In the genomic region with DNA sequence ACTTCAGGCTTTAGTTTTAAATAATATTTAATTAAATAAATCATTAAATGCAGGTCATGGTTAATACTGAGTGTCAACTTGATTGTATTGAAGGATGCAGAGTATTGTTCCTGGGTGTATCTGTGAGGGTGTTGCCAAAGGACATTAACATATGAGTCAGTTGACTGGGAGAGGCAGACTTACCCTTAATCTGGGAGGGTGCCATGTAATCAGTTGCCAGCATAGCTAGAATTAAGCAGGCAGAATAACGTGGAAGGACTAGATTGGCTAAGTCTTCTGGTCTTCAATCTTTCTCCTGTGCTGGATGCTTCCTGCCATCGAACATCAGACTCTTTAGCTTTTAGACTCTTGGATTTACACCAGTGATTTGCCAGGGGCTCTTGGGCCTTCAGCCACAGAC, we compare ENCODE assay signal across 21 cellular contexts.
"Had no signal": no experiment of that assay in that cellular context is flagged by ENCODE, and none has a peak within 500 bp of the region (broad histone marks: within the 10 kb centered on the region; RNA-seq: fewer than 3 reads in every experiment).

No MANE protein-coding gene starts in this region.

- H3K36me3 Mint-ChIP-seq: activated naive CD8-positive, alpha-beta T cell treated with anti-CD3 and anti-CD28 coated beads for 36 hours; brain; stimulated activated naive B cell treated with anti-CD40 and anti-IgM and Interleukin-4, amounts not matched to agents 10 μg/mL and 1 μg/mL and 100 μg/mL, for 72 hours had no signal

- H3K79me2 ChIP-seq: parathyroid adenoma had no signal

- H3K4me1 ChIP-seq: heart right ventricle, parathyroid adenoma, sigmoid colon, thyroid gland had no signal

- DNase-seq: activated CD4-positive, alpha-beta T cell treated with anti-CD3 and anti-CD28 coated beads for 36 hours; activated CD4-positive, alpha-beta T cell treated with anti-CD3 and anti-CD28 coated beads, Interleukin-2, amount 50 U/mL, for 48 hours; activated naive CD4-positive, alpha-beta T cell; activated naive CD8-positive, alpha-beta T cell treated with anti-CD3 and anti-CD28 coated beads for 36 hours; amygdala; erythroblast; heart right ventricle; mesendoderm; naive thymus-derived CD8-positive, alpha-beta T cell; sigmoid colon; stimulated activated naive B cell treated with anti-CD40 and anti-IgM and Interleukin-4, amounts not matched to agents 10 μg/mL and 1 μg/mL and 100 μg/mL, for 72 hours; thyroid gland had no signal

- H3K9me3 ChIP-seq: neutrophil, thyroid gland had no signal

- H3K27ac ChIP-seq: coronary artery, heart right ventricle, neutrophil, parathyroid adenoma, sigmoid colon, thyroid gland had no signal

- H3K9me3 Mint-ChIP-seq: central memory CD8-positive, alpha-beta T cell had no signal

- FAIRE-seq: TTC549 had no signal

- H2AFZ ChIP-seq: parathyroid adenoma had no signal

- H3K27me3 ChIP-seq: neutrophil, sigmoid colon, thyroid gland had no signal

- H3K4me3 ChIP-seq: coronary artery, heart right ventricle, sigmoid colon, thyroid gland had no signal

- H3K9ac ChIP-seq: parathyroid adenoma had no signal

- H3K36me3 ChIP-seq: heart right ventricle, neutrophil, sigmoid colon, thyroid gland had no signal

- H3K4me1 Mint-ChIP-seq: activated CD4-positive, alpha-beta T cell treated with anti-CD3 and anti-CD28 coated beads for 36 hours; activated naive CD8-positive, alpha-beta T cell treated with anti-CD3 and anti-CD28 coated beads for 36 hours; brain; central memory CD8-positive, alpha-beta T cell; naive thymus-derived CD8-positive, alpha-beta T cell; stimulated activated naive B cell treated with anti-CD40 and anti-IgM and Interleukin-4, amounts not matched to agents 10 μg/mL and 1 μg/mL and 100 μg/mL, for 72 hours had no signal

- ATAC-seq: activated CD4-positive, alpha-beta T cell treated with anti-CD3 and anti-CD28 coated beads for 36 hours; heart right ventricle; naive thymus-derived CD8-positive, alpha-beta T cell; stimulated activated naive B cell treated with anti-CD40 and anti-IgM and Interleukin-4, amounts not matched to agents 10 μg/mL and 1 μg/mL and 100 μg/mL, for 72 hours; WTC11 had no signal

- H3K4me3 Mint-ChIP-seq: activated CD4-positive, alpha-beta T cell treated with anti-CD3 and anti-CD28 coated beads for 36 hours; activated naive CD8-positive, alpha-beta T cell treated with anti-CD3 and anti-CD28 coated beads for 36 hours; activated T-helper 1 cell treated with anti-CD3 and anti-CD28 coated beads, Interleukin-12 subunit alpha, Interleukin-12 subunit beta, Interleukin-2, Interleukin-4 antibody, amounts not matched to agents 30 ng/mL and 10 ng/mL and 1 ng/mL, durations not matched to agents 14 hours and 24 hours and 36 hours; brain; central memory CD8-positive, alpha-beta T cell; naive thymus-derived CD8-positive, alpha-beta T cell; stimulated activated naive B cell treated with anti-CD40 and anti-IgM and Interleukin-4, amounts not matched to agents 10 μg/mL and 1 μg/mL and 100 μg/mL, for 72 hours; T-helper 2 cell treated with Interferon-gamma antibody and Interleukin-4, amounts not matched to agents 5 μg/mL and 100 μg/mL, for 36 hours; WTC11 had no signal

- H3K27ac Mint-ChIP-seq: activated CD4-positive, alpha-beta T cell treated with anti-CD3 and anti-CD28 coated beads for 36 hours; activated naive CD8-positive, alpha-beta T cell treated with anti-CD3 and anti-CD28 coated beads for 36 hours; activated T-helper 1 cell treated with anti-CD3 and anti-CD28 coated beads, Interleukin-12 subunit alpha, Interleukin-12 subunit beta, Interleukin-2, Interleukin-4 antibody, amounts not matched to agents 30 ng/mL and 10 ng/mL and 1 ng/mL, durations not matched to agents 14 hours and 24 hours and 36 hours; brain; naive thymus-derived CD8-positive, alpha-beta T cell; stimulated activated naive B cell treated with anti-CD40 and anti-IgM and Interleukin-4, amounts not matched to agents 10 μg/mL and 1 μg/mL and 100 μg/mL, for 72 hours; T-helper 2 cell treated with Interferon-gamma antibody and Interleukin-4, amounts not matched to agents 5 μg/mL and 100 μg/mL, for 36 hours; WTC11 had no signal
